ENCODE assay signal across 8 cellular contexts in the genomic region with DNA sequence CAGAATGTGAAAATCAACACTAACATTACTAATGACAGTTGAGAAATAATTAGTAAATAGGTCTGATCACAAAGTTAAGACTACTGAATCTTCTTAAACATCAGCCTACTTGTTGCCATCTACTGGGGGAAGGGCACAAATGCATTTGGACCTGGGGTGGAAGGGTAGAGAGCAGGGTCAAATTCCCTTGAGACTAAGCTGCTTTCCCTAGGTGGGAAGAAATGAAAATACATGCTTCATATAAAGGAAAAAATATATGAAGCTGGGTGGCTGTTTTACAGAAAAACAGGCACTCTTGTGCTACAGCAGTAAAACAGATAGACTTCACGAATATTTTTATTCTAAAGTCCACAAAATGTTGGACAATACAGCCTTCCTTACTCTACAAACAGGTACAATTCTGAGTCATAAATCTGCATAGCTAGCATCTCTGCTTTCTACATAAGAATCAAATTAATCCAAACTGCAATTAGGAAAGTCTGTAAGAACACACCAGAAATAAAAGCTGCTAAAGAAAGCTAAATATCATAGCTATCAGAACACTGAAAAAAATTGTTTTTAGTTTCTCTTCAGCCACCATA. TPM values are rescaled to one million over a fixed set of nuclear protein-coding genes. Genes with fewer than 3 reads are reported as not detected.
DNase-seq lines count a peak whose midpoint lies in the region; ATAC-seq, FAIRE-seq and TF ChIP-seq lines count a peak whose summit lies in the region.

No MANE protein-coding gene starts in this region.

- H3K27me3 Mint-ChIP-seq in natural killer cell (ENCODE audit: low read depth in 2 of 2), result no peaks in the 10 kb centered on the region

- H3K36me3 ChIP-seq in MM.1S (replicated peaks; ENCODE audit: insufficient read depth, low read length), result no peaks in the 10 kb centered on the region
- peaks cover 0 to 6% of the 10 kb centered on the region in 2 experiments; a peak in 2 of 4 replicates for H3K36me3 ChIP-seq in GM12878 (ENCODE audit: control insufficient read depth in 2 of 2, insufficient read depth in 2 of 2, low read length in 1 of 2)

- peaks cover 5% of the 10 kb centered on the region; the same call in 1 of the 2 replicates for H4K20me1 ChIP-seq in MM.1S (ENCODE audit: insufficient read depth, low read length)
- peaks cover 2% of the 10 kb centered on the region; the same call in 1 of the 2 replicates for H4K20me1 ChIP-seq in GM12878 (ENCODE audit: control insufficient read depth, insufficient read depth)

- H3K4me3 Mint-ChIP-seq in natural killer cell, result no peak overlapping the region

- H3K27ac ChIP-seq in MM.1S (ENCODE audit: low read length) (no peak overlapping the region), GM12878 (ENCODE audit: control insufficient read depth, insufficient read depth) (0 out of 2 replicates have a peak overlapping the region, but pooled peaks have one; percentile 3)

- peak; percentile 49 for TF ChIP-seq RAD21 in GM12878 (IDR thresholded peaks at IDR 0.05; ENCODE audit: insufficient read depth, low read depth, low read length)

- DNase-seq in NCI-H510A treated with DMSO at 0.1 percent for 48 hours (lab: John Stamatoyannopoulos, UW), result peak; percentile 52
- DNase-seq in NCI-H510A (lab: John Stamatoyannopoulos, UW), result no peak
- DNase-seq in MM.1S, result peak; percentile 35
- DNase-seq in GM12878 (ENCODE audit: low read depth, low spot score), result no peak
- no peak for DNase-seq in natural killer cell
- no peak for DNase-seq in C1 segment of cervical spinal cord (lab: John Stamatoyannopoulos, UW)
- no peak for DNase-seq in glomerular visceral epithelial cell (ENCODE audit: extremely low spot score)

- FAIRE-seq in GM12878 (lab: Jason Lieb, UNC), result no peak

- H3K79me2 ChIP-seq in MM.1S (ENCODE audit: low read length) (peaks cover 86% of the 10 kb centered on the region), GM12878 (ENCODE audit: control insufficient read depth, insufficient read depth, low read length) (peaks cover 87% of the 10 kb centered on the region)

- no peaks in the 10 kb centered on the region for H3K9me2 ChIP-seq in MM.1S (replicated peaks; ENCODE audit: insufficient read depth, low read length)

- H3K4me1 Mint-ChIP-seq in natural killer cell, result peaks cover 46 to 60% of the 10 kb centered on the region in 2 donors

- no TSS peak for BruUV-seq in GM12878 (replicated peaks; lab: Mats Ljungman, UMichigan)

- intact Hi-C loops in GM12878 (cut with micrococcal nuclease; ENCODE audit: unreplicated experiment) (loop anchor here (1.0 kb wide), 1 partner anchor 110 kb away; no protein-coding TSS in a partner anchor), natural killer cell (cut with micrococcal nuclease) (loop anchor here (2.0 kb wide), 1 partner anchor 110 kb away; no protein-coding TSS in a partner anchor)

- no peak overlapping the region for H3K4me2 ChIP-seq in MM.1S (ENCODE audit: low read depth, low read length)
- H3K4me2 ChIP-seq in GM12878 (ENCODE audit: control insufficient read depth, insufficient read depth), result peak overlapping the region; percentile 59

- peak; percentile 67 for ATAC-seq in GM21528 (IDR thresholded peaks at IDR 0.05; ENCODE audit: low FRiP score, unreplicated experiment)
- ATAC-seq in GM12878, result peak; percentile 82
- ATAC-seq in natural killer cell, result peak; percentile 69 to 76 (median 75)

- 0% methylated on average over 1 of the region's 1 CpG for WGBS in GM12878 (ENCODE audit: insufficient coverage, insufficient replicate concordance, low lambda C conversion rate, missing lambda C conversion rate)

- POLR2A ChIA-PET in GM12878 (lab: Charles Lee), result interaction anchor here (0.5 to 2.0 kb wide), 3 partner anchors 11 to 76 kb away, joined by 4 to 11 read pairs (median 6); partner anchors contain the start of genes FBXO36 and TRIP12

- H3F3A ChIP-seq in MM.1S (ENCODE audit: insufficient read depth, low read length), result no peaks in the 10 kb centered on the region; the same call in 1 of the 2 replicates

- CTCF ChIA-PET in GM12878 (lab: Yijun Ruan, JAX), result interaction anchor here (0.7 to 6.1 kb wide), 24 partner anchors 9 to 134 kb away, joined by 3 to 107 read pairs (median 5); partner anchors contain the start of genes FBXO36 and TRIP12

- H2AFZ ChIP-seq in MM.1S (ENCODE audit: low read length) (no peak overlapping the region), GM12878 (ENCODE audit: control insufficient read depth, low read depth, low read length) (no peak overlapping the region)

- no peak overlapping the region for H3K9ac ChIP-seq in MM.1S (ENCODE audit: low read length)
- H3K9ac ChIP-seq in GM12878 (ENCODE audit: control insufficient read depth, insufficient read depth, low read length), result no peak overlapping the region

- H3K36me3 Mint-ChIP-seq in natural killer cell, result no peaks in the 10 kb centered on the region

- RAD21 ChIA-PET in GM12878 (lab: Charles Lee; ENCODE audit: unreplicated experiment), result interaction anchor here (0.8 to 3.4 kb wide), 13 partner anchors 9 to 251 kb away, joined by 3 to 44 read pairs (median 5); partner anchors contain the start of genes FBXO36 and TRIP12

- TF ChIP-seq CTCF in MM.1S (IDR thresholded peaks at IDR 0.05; ENCODE audit: low read length) (peak; percentile 39), GM12878 (IDR thresholded peaks at IDR 0.05 in 2 of 3, conservative IDR thresholded peaks at IDR 0.05 in 1 of 3; ENCODE audit: control insufficient read depth in 2 of 3, extremely low read depth in 1 of 3, insufficient read depth in 1 of 3, low read depth in 3 of 3, low read length in 3 of 3) (peak; percentile 51 to 60 (median 54)), natural killer cell (IDR thresholded peaks at IDR 0.05) (peak; percentile 35)

- peak overlapping the region; percentile 43 to 74 for H3K27ac Mint-ChIP-seq in natural killer cell

- no peak for TF ChIP-seq EP300 in GM12878 (IDR thresholded peaks at IDR 0.05; ENCODE audit: borderline replicate concordance in 1 of 2, control insufficient read depth in 1 of 2, low read depth in 2 of 2, low read length in 2 of 2)

- SMC1A ChIA-PET in GM12878 (lab: Charles Lee; ENCODE audit: uncharacterized antibody, unreplicated experiment), result interaction anchor here (0.7 to 4.2 kb wide), 29 partner anchors 8 to 249 kb away, joined by 3 to 42 read pairs (median 4); partner anchors contain the start of genes FBXO36 and TRIP12

- no peak for TF ChIP-seq POLR2A in GM12878 (IDR thresholded peaks at IDR 0.05; ENCODE audit: low read depth, low read length)

- no peaks in the 10 kb centered on the region for H3K9me3 ChIP-seq in MM.1S (replicated peaks; ENCODE audit: insufficient read depth, low read length)
- H3K9me3 ChIP-seq in GM12878 (replicated peaks; ENCODE audit: control insufficient read depth, insufficient read depth, low read length), result no peaks in the 10 kb centered on the region

- in situ Hi-C loops in GM12878 (cut with MboI), result no loop called here

- no peaks in the 10 kb centered on the region for H3K9me3 Mint-ChIP-seq in natural killer cell

- H3K4me1 ChIP-seq in MM.1S (ENCODE audit: low read length) (no peaks in the 10 kb centered on the region), GM12878 (ENCODE audit: control insufficient read depth, insufficient read depth, low read length) (peaks cover 41% of the 10 kb centered on the region)

- no peaks in the 10 kb centered on the region for H3K27me3 ChIP-seq in MM.1S (replicated peaks; ENCODE audit: insufficient read depth, low read length)
- H3K27me3 ChIP-seq in GM12878 (replicated peaks in 1 of 2; ENCODE audit: control insufficient read depth in 2 of 2, insufficient read depth in 2 of 2, low read length in 1 of 2), result no peaks in the 10 kb centered on the region

- H3K4me3 ChIP-seq in MM.1S (ENCODE audit: low read length) (no peak overlapping the region), GM12878 (peak overlapping the region; percentile 2; the same call in 1 of the 2 replicates)

TF ChIP-seq in GM12878, 131 proteins besides CTCF, POLR2A, EP300 and RAD21 (continues in another document):
- TF ChIP-seq MEF2B (IDR thresholded peaks at IDR 0.05; ENCODE audit: partially characterized antibody, poor library complexity, severe bottlenecking), result peak; percentile 90
- 0 out of 4 replicates have a peak, but pooled peaks of 1 of the 2 experiments have one; percentile 24 for TF ChIP-seq IKZF2 (IDR thresholded peaks at IDR 0.05)

RNA-seq across cellular contexts. Expression of gene TRIP12, which starts 10.9 kb away (rescaled TPM):
- 384 and 392 TPM in 2 replicates for total RNA-seq in GM12878 (2013; cell fraction: nucleolus; rRNA removed)
- total RNA-seq in GM12878 (2014; rRNA removed) (108 and 122 TPM in 2 replicates), GM12878 (2014; rRNA removed; fragmentation: Illumina TruSeq; extraction: Trizol) (197 and 200 TPM in 2 replicates), GM12878 (2021) (196 and 207 TPM in 2 replicates), natural killer cell (100 to 1,000 TPM; 295 to 351 (median 325) TPM)
- polyA plus RNA-seq in GM12878 (2011; ENCODE audit: low read depth), result 51.0 TPM
- polyA plus RNA-seq in GM12878 (2011; rRNA removed) (122 and 164 TPM in 2 replicates), GM12878 (2014; fragmentation: Illumina TruSeq; extraction: Trizol) (144 and 154 TPM in 2 replicates), GM12878 (2014; fragmentation: Nextera tagmentation; extraction: Ambion mirVana) (10 to 100 TPM; 23.1 to 23.9 TPM), GM12878 (2014; rRNA removed) (75.0 and 76.8 TPM in 2 replicates), GM12878 (2016; fragmentation: Nextera tagmentation; extraction: Ambion mirVana) (10 to 100 TPM; 85.5 to 86.0 TPM)
- polyA plus RNA-seq in GM12878 (2011; cell fraction: cytosol; rRNA removed), result 52.6 and 69.0 TPM in 2 replicates
- 130 and 178 TPM in 2 replicates for polyA plus RNA-seq in GM12878 (2011; cell fraction: nucleus; rRNA removed)
- 62.5 and 70.7 TPM in 2 replicates for polyA plus RNA-seq in GM12878 (2012)
- polyA minus RNA-seq in GM12878 (2011; rRNA and poly(A)+ RNA removed), result 368 and 403 TPM in 2 replicates
- polyA minus RNA-seq in GM12878 (2011; cell fraction: cytosol; rRNA and poly(A)+ RNA removed), result 125 and 133 TPM in 2 replicates
- 186 and 316 TPM in 2 replicates for polyA minus RNA-seq in GM12878 (2011; cell fraction: nucleus; rRNA and poly(A)+ RNA removed)

RNA-seq across cellular contexts. Expression of gene FBXO36, which starts 11.4 kb away (rescaled TPM):
- total RNA-seq in GM12878 (2013; cell fraction: nucleolus; rRNA removed), result 1.4 and 2.3 TPM in 2 replicates
- total RNA-seq in GM12878 (2014; rRNA removed) (1.4 and 2.1 TPM in 2 replicates), GM12878 (2014; rRNA removed; fragmentation: Illumina TruSeq; extraction: Trizol) (1.7 and 1.9 TPM in 2 replicates), GM12878 (2021) (0.82 and 1.0 TPM in 2 replicates), natural killer cell (1 to 10 TPM; 1.2 to 1.8 (median 1.5) TPM)
- polyA plus RNA-seq in GM12878 (2011; ENCODE audit: low read depth), result 0.46 TPM
- polyA plus RNA-seq in GM12878 (2011; rRNA removed) (0.79 and 0.94 TPM in 2 replicates), GM12878 (2014; fragmentation: Illumina TruSeq; extraction: Trizol) (1.1 and 1.7 TPM in 2 replicates), GM12878 (2014; fragmentation: Nextera tagmentation; extraction: Ambion mirVana) (1 to 10 TPM; 1.7 to 2.7 TPM), GM12878 (2014; rRNA removed) (0.95 and 1.1 TPM in 2 replicates), GM12878 (2016; fragmentation: Nextera tagmentation; extraction: Ambion mirVana) (1 to 10 TPM; 1.3 to 1.4 TPM)
- polyA plus RNA-seq in GM12878 (2011; cell fraction: cytosol; rRNA removed), result 0.43 and 0.50 TPM in 2 replicates
- 0.32 and 0.37 TPM in 2 replicates for polyA plus RNA-seq in GM12878 (2011; cell fraction: nucleus; rRNA removed)
- 0.32 and 0.52 TPM in 2 replicates for polyA plus RNA-seq in GM12878 (2012)
- polyA minus RNA-seq in GM12878 (2011; rRNA and poly(A)+ RNA removed), result 0.62 and 0.73 TPM in 2 replicates
- polyA minus RNA-seq in GM12878 (2011; cell fraction: cytosol; rRNA and poly(A)+ RNA removed), result 0.40 TPM in 1 of 2 replicates, not detected in the other
- polyA minus RNA-seq in GM12878 (2011; cell fraction: nucleus; rRNA and poly(A)+ RNA removed), result 0.12 TPM in 1 of 2 replicates, not detected in the other

Comparison
In these comparisons a context has a peak if more than half of its experiments do, and no peak if none do; other contexts are left out.
1. DNase-seq: peak in NCI-H510A treated with DMSO at 0.1 percent for 48 hours (single experiment) and MM.1S (single experiment); none in NCI-H510A (single experiment), GM12878 (single experiment), natural killer cell (single experiment), C1 segment of cervical spinal cord (0 of 14) and glomerular visceral epithelial cell (single experiment).
2. Peak in every context shown above with its lines, with median percentiles within 50 percentile points of each other: ATAC-seq and CTCF ChIP-seq.